Comparison of ENCODE assay signal across 14 cellular contexts in the genomic region with DNA sequence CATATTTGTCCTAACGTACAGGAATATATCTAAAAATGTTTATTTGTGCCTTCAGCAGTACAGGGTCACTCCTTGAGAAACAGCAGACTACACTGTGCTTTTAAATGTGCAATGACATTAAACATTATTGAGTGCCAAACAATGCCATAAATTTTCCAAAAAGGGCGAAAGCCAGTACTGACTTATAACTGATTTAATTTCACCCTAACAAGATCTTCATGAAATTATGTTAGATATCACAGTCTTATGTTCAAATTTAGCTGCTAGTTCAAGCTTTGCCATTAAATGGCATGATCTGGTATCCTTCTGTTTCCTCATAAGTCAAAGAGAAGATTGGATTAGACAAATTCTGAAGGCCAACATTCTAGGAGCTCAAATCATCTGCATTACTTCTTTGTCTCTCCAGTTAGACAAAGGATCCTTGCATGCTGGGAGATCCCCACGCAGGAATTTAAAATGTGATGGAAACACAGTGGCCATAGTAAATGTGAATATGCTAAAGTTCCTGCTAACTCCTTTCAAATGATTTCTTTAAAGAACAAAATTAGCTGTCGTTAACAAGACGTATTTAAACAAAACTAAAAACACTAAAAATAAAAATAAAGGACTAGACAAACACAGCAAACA.
"Had no signal": no experiment of that assay in that cellular context is flagged by ENCODE, and none has a peak within 500 bp of the region (broad histone marks: within the 10 kb centered on the region; RNA-seq: fewer than 3 reads in every experiment).

No MANE protein-coding gene starts in this region.

- H3K36me3 Mint-ChIP-seq: activated CD4-positive, alpha-beta memory T cell treated with anti-CD3 and anti-CD28 coated beads for 36 hours; activated naive CD8-positive, alpha-beta T cell; natural killer cell treated with Interleukin-12 subunit alpha and Interleukin-12 subunit beta and Interleukin-15 and Interleukin-18, amount 100 ng/mL, for 72 hours had no signal

- H3K27me3 Mint-ChIP-seq: activated CD4-positive, alpha-beta memory T cell treated with anti-CD3 and anti-CD28 coated beads for 36 hours; activated naive CD8-positive, alpha-beta T cell; stimulated activated naive CD8-positive, alpha-beta T cell treated with anti-CD3 and anti-CD28 coated beads, Interleukin-15, Interleukin-2, amounts not matched to agents 100 ng/mL and 50 ng/mL, for 24 hours had no signal

- H3K4me3 ChIP-seq: esophagus muscularis mucosa, heart left ventricle, left lung had no signal

- H3K27ac ChIP-seq: esophagus muscularis mucosa, heart left ventricle, left lung, VCaP had no signal

- H3K27me3 ChIP-seq: esophagus muscularis mucosa, heart left ventricle, left lung had no signal

- H3K9me3 ChIP-seq: esophagus muscularis mucosa, left lung had no signal

- H3K36me3 ChIP-seq: esophagus muscularis mucosa, heart left ventricle, left lung had no signal

- H3K27ac Mint-ChIP-seq: activated CD4-positive, alpha-beta memory T cell treated with anti-CD3 and anti-CD28 coated beads for 36 hours; activated naive CD8-positive, alpha-beta T cell; memory B cell; natural killer cell treated with Interleukin-12 subunit alpha and Interleukin-12 subunit beta and Interleukin-15 and Interleukin-18, amount 100 ng/mL, for 72 hours; stimulated activated naive CD8-positive, alpha-beta T cell treated with anti-CD3 and anti-CD28 coated beads, Interleukin-15, Interleukin-2, amounts not matched to agents 100 ng/mL and 50 ng/mL, for 24 hours had no signal

- H3K4me3 Mint-ChIP-seq: activated CD4-positive, alpha-beta memory T cell treated with anti-CD3 and anti-CD28 coated beads for 36 hours; activated naive CD8-positive, alpha-beta T cell; activated T-cell treated with anti-CD3 and anti-CD28 coated beads, Interleukin-2, amount 50 U/mL, for 4 hours; memory B cell; natural killer cell treated with Interleukin-12 subunit alpha and Interleukin-12 subunit beta and Interleukin-15 and Interleukin-18, amount 100 ng/mL, for 72 hours; stimulated activated naive CD8-positive, alpha-beta T cell treated with anti-CD3 and anti-CD28 coated beads, Interleukin-15, Interleukin-2, amounts not matched to agents 100 ng/mL and 50 ng/mL, for 24 hours had no signal

- H3K4me1 ChIP-seq: esophagus muscularis mucosa had no signal

- H3K9me3 Mint-ChIP-seq: activated CD4-positive, alpha-beta memory T cell treated with anti-CD3 and anti-CD28 coated beads for 36 hours; activated T-cell treated with anti-CD3 and anti-CD28 coated beads, Interleukin-2, amount 50 U/mL, for 4 hours; memory B cell; natural killer cell treated with Interleukin-12 subunit alpha and Interleukin-12 subunit beta and Interleukin-15 and Interleukin-18, amount 100 ng/mL, for 72 hours; stimulated activated naive CD8-positive, alpha-beta T cell treated with anti-CD3 and anti-CD28 coated beads, Interleukin-15, Interleukin-2, amounts not matched to agents 100 ng/mL and 50 ng/mL, for 24 hours had no signal

- DNase-seq: activated CD4-positive, alpha-beta memory T cell treated with anti-CD3 and anti-CD28 coated beads for 36 hours; activated gamma-delta T cell; activated T-cell treated with anti-CD3 and anti-CD28 coated beads, Interleukin-2, amount 50 U/mL, for 4 hours; dermis blood vessel endothelial cell; heart left ventricle; left lung; stimulated activated CD4-positive, alpha-beta T cell treated with anti-CD3 and anti-CD28 coated beads, Interleukin-4, amount 100 ng/mL, for 24 hours; T-helper 9 cell had no signal
